ENCODE assay signal across 13 cellular contexts in genomic region chr15:65323071-65323511, GRCh38. TPM values are rescaled to one million over a fixed set of nuclear protein-coding genes. Genes with fewer than 3 reads are reported as not detected.
A peak's percentile ranks its signal among the peaks of the same experiment; 100 is the strongest.
DNase-seq lines count a peak whose midpoint lies in the region; ATAC-seq lines count a peak whose summit lies in the region.
"Had no signal": no experiment of that assay in that cellular context is flagged by ENCODE, and none has a peak within 500 bp of the region (broad histone marks: within the 10 kb centered on the region; RNA-seq: fewer than 3 reads in every experiment).

No MANE protein-coding gene starts in this region.

- peak; percentile 56 for DNase-seq in DMS79 treated with DMSO at 0.1 percent for 48 hours (lab: John Stamatoyannopoulos, UW)
- DNase-seq in NCI-H2196 treated with DMSO at 0.1 percent for 48 hours (lab: John Stamatoyannopoulos, UW; ENCODE audit: unreplicated experiment), result peak; percentile 54
- peak; percentile 58 for DNase-seq in dermis blood vessel endothelial cell
- DNase-seq in myocyte (ENCODE audit: low read depth), result peak; percentile 99
- DNase-seq in GM23248, result no peak
- DNase-seq in GM19240 (ENCODE audit: insufficient read length, low spot score), result no peak
- DNase-seq in activated CD4-positive, CD25-positive, alpha-beta regulatory T cell treated with anti-CD3 and anti-CD28 coated beads, Interleukin-2, amount 50 U/mL, for 72 hours, result no peak
- no peak for DNase-seq in activated T-cell treated with anti-CD3 and anti-CD28 coated beads, Interleukin-2, amount 50 U/mL, for 72 hours
- DNase-seq: DND-41; NCI-H510A; stimulated activated naive CD8-positive, alpha-beta T cell treated with anti-CD3 and anti-CD28 coated beads, Interleukin-15, amount 100 ng/mL, for 72 hours had no signal

- no peaks in the 10 kb centered on the region for H3K9me2 ChIP-seq in GM23248 (ENCODE audit: insufficient read depth)

- H3F3A ChIP-seq in GM23248 (ENCODE audit: insufficient read depth), result no peaks in the 10 kb centered on the region

- no peak overlapping the region for H2AFZ ChIP-seq in GM23248

- no peaks in the 10 kb centered on the region for H3K4me1 ChIP-seq in GM23248 (ENCODE audit: insufficient read depth)

- 24 to 26% methylated on average over 9 of the region's 9 CpGs for WGBS in GM23248 (ENCODE audit: low coverage in 1 of 2, low lambda C conversion rate in 2 of 2, missing lambda C conversion rate in 2 of 2), 2 experiments

- no peaks in the 10 kb centered on the region for H3K27me3 Mint-ChIP-seq in activated T-cell treated with anti-CD3 and anti-CD28 coated beads, Interleukin-2, amount 50 U/mL, for 72 hours (ENCODE audit: low read depth)

- no peaks in the 10 kb centered on the region for H3K9me3 Mint-ChIP-seq in activated T-cell treated with anti-CD3 and anti-CD28 coated beads, Interleukin-2, amount 50 U/mL, for 72 hours
- H3K9me3 Mint-ChIP-seq: stimulated activated naive CD8-positive, alpha-beta T cell treated with anti-CD3 and anti-CD28 coated beads, Interleukin-15, amount 100 ng/mL, for 72 hours had no signal

- no peak overlapping the region for H3K27ac ChIP-seq in GM23248

- no peak overlapping the region for H3K4me3 ChIP-seq in GM23248

- no peak for ATAC-seq in activated T-cell treated with anti-CD3 and anti-CD28 coated beads, Interleukin-2, amount 50 U/mL, for 72 hours (replicated peaks in 1 of 2)
- ATAC-seq: activated CD4-positive, CD25-positive, alpha-beta regulatory T cell treated with anti-CD3 and anti-CD28 coated beads, Interleukin-2, amount 50 U/mL, for 24 hours; sciatic nerve; stimulated activated naive CD8-positive, alpha-beta T cell treated with anti-CD3 and anti-CD28 coated beads, Interleukin-15, amount 100 ng/mL, for 72 hours had no signal

- no peak overlapping the region for H3K27ac Mint-ChIP-seq in activated T-cell treated with anti-CD3 and anti-CD28 coated beads, Interleukin-2, amount 50 U/mL, for 72 hours

- in situ Hi-C loops in GM23248 (cut with MboI), result loop anchor here (5.0 kb wide), 1 partner anchor 49 kb away; no protein-coding TSS in a partner anchor

- H3K9ac ChIP-seq in GM23248, result no peak overlapping the region

- H3K36me3 Mint-ChIP-seq in activated T-cell treated with anti-CD3 and anti-CD28 coated beads, Interleukin-2, amount 50 U/mL, for 72 hours (ENCODE audit: insufficient read depth in 2 of 2), result no peaks in the 10 kb centered on the region

- H4K20me1 ChIP-seq in GM23248 (ENCODE audit: insufficient read depth), result no peaks in the 10 kb centered on the region

- peaks cover 7% of the 10 kb centered on the region for H3K4me1 Mint-ChIP-seq in activated T-cell treated with anti-CD3 and anti-CD28 coated beads, Interleukin-2, amount 50 U/mL, for 72 hours (ENCODE audit: low read depth)
- H3K4me1 Mint-ChIP-seq: stimulated activated naive CD8-positive, alpha-beta T cell treated with anti-CD3 and anti-CD28 coated beads, Interleukin-15, amount 100 ng/mL, for 72 hours had no signal

- H3K4me2 ChIP-seq in GM23248 (ENCODE audit: unreplicated experiment), result no peak overlapping the region

- no peaks in the 10 kb centered on the region for H3K79me2 ChIP-seq in GM23248 (ENCODE audit: insufficient read depth)

- no peaks in the 10 kb centered on the region for H3K9me3 ChIP-seq in GM23248 (ENCODE audit: low read depth)

- H3K4me3 Mint-ChIP-seq in activated T-cell treated with anti-CD3 and anti-CD28 coated beads, Interleukin-2, amount 50 U/mL, for 72 hours, result no peak overlapping the region
- H3K4me3 Mint-ChIP-seq: stimulated activated naive CD8-positive, alpha-beta T cell treated with anti-CD3 and anti-CD28 coated beads, Interleukin-15, amount 100 ng/mL, for 72 hours had no signal

- no peaks in the 10 kb centered on the region for H3K36me3 ChIP-seq in GM23248 (ENCODE audit: low read depth)

- peaks cover 7% of the 10 kb centered on the region; the same call in 1 of the 2 replicates for H3K27me3 ChIP-seq in GM23248 (replicated peaks; ENCODE audit: insufficient read depth)

RNA-seq across cellular contexts. Expression of gene RNU5B-1, which starts 18.6 kb away (rescaled TPM):
- total RNA-seq in dermis blood vessel endothelial cell (not detected in 2 replicates), myocyte (not detected in 2 replicates)
- polyA plus RNA-seq in myocyte (2012), result not detected
- not detected in 2 replicates for total RNA-seq in GM23248 (2014; rRNA removed; shearing (Covaris generic))
- polyA plus RNA-seq in GM23248 (2016; fragmentation: Nextera tagmentation; extraction: Ambion mirVana), result not detected in 2 replicates
- total RNA-seq in activated T-cell treated with anti-CD3 and anti-CD28 coated beads, Interleukin-2, amount 50 U/mL, for 72 hours, result not detected

RNA-seq across cellular contexts. Expression of gene RNU5A-1, which starts 27.2 kb away (rescaled TPM):
- total RNA-seq in dermis blood vessel endothelial cell (not detected in 2 replicates), myocyte (not detected in 2 replicates)
- not detected for polyA plus RNA-seq in myocyte (2012)
- not detected in 2 replicates for total RNA-seq in GM23248 (2014; rRNA removed; shearing (Covaris generic))
- polyA plus RNA-seq in GM23248 (2016; fragmentation: Nextera tagmentation; extraction: Ambion mirVana), result not detected in 2 replicates
- total RNA-seq in activated T-cell treated with anti-CD3 and anti-CD28 coated beads, Interleukin-2, amount 50 U/mL, for 72 hours, result not detected
- total RNA-seq: sciatic nerve had no signal

RNA-seq across cellular contexts. Expression of gene PARP16, which starts 36.4 kb away (rescaled TPM):
- total RNA-seq in dermis blood vessel endothelial cell, result 2.0 and 3.0 TPM in 2 replicates
- total RNA-seq in myocyte, result 7.2 and 7.6 TPM in 2 replicates
- polyA plus RNA-seq in myocyte (2012), result 5.6 TPM
- 3.8 and 5.6 TPM in 2 replicates for total RNA-seq in GM23248 (2014; rRNA removed; shearing (Covaris generic))
- 7.1 and 7.7 TPM in 2 replicates for polyA plus RNA-seq in GM23248 (2016; fragmentation: Nextera tagmentation; extraction: Ambion mirVana)
- 10 to 100 TPM; 25.4 to 31.9 TPM for total RNA-seq in activated T-cell treated with anti-CD3 and anti-CD28 coated beads, Interleukin-2, amount 50 U/mL, for 72 hours

RNA-seq across cellular contexts. Expression of gene IGDCC3, which starts 54.7 kb away (rescaled TPM):
- not detected in 2 replicates for total RNA-seq in dermis blood vessel endothelial cell
- total RNA-seq in myocyte, result 0.08 and 0.31 TPM in 2 replicates
- polyA plus RNA-seq in myocyte (2012), result 0.04 TPM
- 0.13 TPM in 1 of 2 replicates, not detected in the other for total RNA-seq in GM23248 (2014; rRNA removed; shearing (Covaris generic))
- polyA plus RNA-seq in GM23248 (2016; fragmentation: Nextera tagmentation; extraction: Ambion mirVana), result 0.11 TPM in 1 of 2 replicates, not detected in the other
- total RNA-seq in activated T-cell treated with anti-CD3 and anti-CD28 coated beads, Interleukin-2, amount 50 U/mL, for 72 hours, result not detected
- total RNA-seq: sciatic nerve had no signal

Comparison
In these comparisons a context has a peak if more than half of its experiments do, and no peak if none do; other contexts are left out.
1. DNase-seq: peak in DMS79 treated with DMSO at 0.1 percent for 48 hours (single experiment), NCI-H2196 treated with DMSO at 0.1 percent for 48 hours (single experiment), dermis blood vessel endothelial cell (single experiment) and myocyte (single experiment); none in GM23248 (single experiment), GM19240 (single experiment), activated CD4-positive, CD25-positive, alpha-beta regulatory T cell treated with anti-CD3 and anti-CD28 coated beads, Interleukin-2, amount 50 U/mL, for 72 hours (single experiment) and activated T-cell treated with anti-CD3 and anti-CD28 coated beads, Interleukin-2, amount 50 U/mL, for 72 hours (0 of 2).